Comparison of ENCODE assay signal across 8 cellular contexts in the genomic region with DNA sequence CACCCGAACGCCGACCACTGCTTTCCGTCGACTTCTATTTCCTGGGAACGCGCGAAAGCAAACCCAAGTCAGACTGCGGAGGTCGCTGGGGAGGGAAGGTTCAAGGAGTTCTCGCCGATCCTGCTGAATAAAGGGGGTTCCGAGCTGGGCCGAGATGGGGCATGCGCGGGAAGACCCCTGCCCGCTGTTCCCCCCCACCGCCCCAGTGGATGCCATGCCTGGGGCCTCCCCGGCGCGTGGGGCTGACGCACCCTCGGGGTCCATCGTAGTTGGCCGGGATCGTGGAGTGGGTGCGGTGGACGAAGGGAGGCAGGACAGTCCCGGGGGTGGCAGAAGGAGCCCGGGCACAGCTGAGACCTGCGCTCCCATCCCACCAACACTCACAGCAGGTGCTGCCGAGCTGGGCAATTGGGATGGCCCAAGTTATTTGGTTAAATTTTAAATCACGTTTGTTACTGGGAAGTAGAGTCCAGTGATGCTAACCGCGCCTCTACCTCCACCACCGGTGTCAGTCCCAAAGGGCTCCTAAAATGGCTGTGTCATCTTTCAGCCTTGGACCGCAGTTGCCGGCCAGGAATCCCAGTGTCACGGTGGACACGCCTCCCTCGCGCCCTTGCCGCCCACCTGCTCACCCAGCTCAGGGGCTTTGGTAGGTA.
A peak's percentile ranks its signal among the peaks of the same experiment; 100 is the strongest.
DNase-seq lines count a peak whose midpoint lies in the region; ATAC-seq and TF ChIP-seq lines count a peak whose summit lies in the region.

No MANE protein-coding gene starts in this region.

- peak overlapping the region; percentile 63; the same call in 1 of the 2 replicates for H3K9ac ChIP-seq in DND-41 (ENCODE audit: low read depth, low read length)
- H3K9ac ChIP-seq in OCI-LY1 (ENCODE audit: low read length), result peak overlapping the region; percentile 75

- H3K27ac Mint-ChIP-seq in nephron progenitor cell, result no peak overlapping the region

- H3K4me1 Mint-ChIP-seq in nephron progenitor cell, result peaks cover 1% of the 10 kb centered on the region

- H3F3A ChIP-seq in OCI-LY1 (ENCODE audit: insufficient read depth, low read length), result no peaks in the 10 kb centered on the region

- no peaks in the 10 kb centered on the region for H3K9me2 ChIP-seq in OCI-LY1 (ENCODE audit: low read depth, low read length)

- no peak for DNase-seq in DND-41
- no peak for DNase-seq in epithelial cell of esophagus (ENCODE audit: low read depth)
- no peak for DNase-seq in nephron progenitor cell
- DNase-seq in NCI-H748 (lab: John Stamatoyannopoulos, UW; ENCODE audit: unreplicated experiment), result no peak
- no peak for DNase-seq in SHP77 (lab: John Stamatoyannopoulos, UW)
- no peak for DNase-seq in SIG-M5 treated with dmso at 0.1 percent for 504 hours (lab: John Stamatoyannopoulos, UW; ENCODE audit: unreplicated experiment)

- no peaks in the 10 kb centered on the region for H3K9me3 Mint-ChIP-seq in nephron progenitor cell

- H3K4me3 ChIP-seq in DND-41 (ENCODE audit: low read depth in 1 of 2, low read length in 2 of 2) (peak overlapping the region in 1 of 2 experiments; percentile 57; a peak in 2 of 4 replicates), OCI-LY1 (ENCODE audit: low read depth, low read length, poor library complexity, severe bottlenecking) (peak overlapping the region; percentile 81), epithelial cell of esophagus (ENCODE audit: low read length) (peak overlapping the region; percentile 52)

- no peaks in the 10 kb centered on the region for H3K36me3 Mint-ChIP-seq in nephron progenitor cell (ENCODE audit: low read depth)

- no peak for ATAC-seq in DND-41 (ENCODE audit: insufficient read depth, low read depth)
- ATAC-seq in HG03045 (IDR thresholded peaks at IDR 0.05; ENCODE audit: unreplicated experiment), result no peak

- peaks cover 77% of the 10 kb centered on the region for H3K27me3 Mint-ChIP-seq in nephron progenitor cell (ENCODE audit: low read depth, poor library complexity)

- H3K27me3 ChIP-seq in DND-41 (ENCODE audit: insufficient read depth, low read length, poor library complexity), result no peaks in the 10 kb centered on the region
- no peaks in the 10 kb centered on the region for H3K27me3 ChIP-seq in OCI-LY1 (ENCODE audit: insufficient read depth, low read length)

- TF ChIP-seq CTCF in DND-41 (IDR thresholded peaks at IDR 0.05; ENCODE audit: borderline replicate concordance, extremely low read depth, low read length, poor library complexity, severe bottlenecking) (no peak), OCI-LY1 (IDR thresholded peaks at IDR 0.05; ENCODE audit: low read length) (no peak), epithelial cell of esophagus (IDR thresholded peaks at IDR 0.05; ENCODE audit: insufficient read depth, low read depth, low read length, missing control alignments) (no peak), nephron progenitor cell (IDR thresholded peaks at IDR 0.05) (no peak)

- no peaks in the 10 kb centered on the region for H3K36me3 ChIP-seq in DND-41 (ENCODE audit: insufficient read depth, low read length)
- H3K36me3 ChIP-seq in OCI-LY1 (ENCODE audit: insufficient read depth, low read length), result peaks cover 6% of the 10 kb centered on the region; the same call in 1 of the 2 replicates

- H3K27ac ChIP-seq in DND-41 (ENCODE audit: low read length) (no peak overlapping the region), OCI-LY1 (ENCODE audit: low read depth, low read length, poor library complexity, severe bottlenecking) (no peak overlapping the region)

- peak overlapping the region; percentile 47 for H3K4me3 Mint-ChIP-seq in nephron progenitor cell

- H3K4me1 ChIP-seq in DND-41 (ENCODE audit: insufficient read depth, low read length) (peaks cover 17% of the 10 kb centered on the region), OCI-LY1 (ENCODE audit: insufficient read depth, low read length, severe bottlenecking) (peaks cover 51% of the 10 kb centered on the region)

- H3K9me3 ChIP-seq in DND-41 (ENCODE audit: insufficient read depth, low read length, severe bottlenecking) (no peaks in the 10 kb centered on the region), OCI-LY1 (ENCODE audit: low read length) (no peaks in the 10 kb centered on the region)

- H3K79me2 ChIP-seq in DND-41 (ENCODE audit: insufficient read depth, low read length), result no peaks in the 10 kb centered on the region
- no peaks in the 10 kb centered on the region for H3K79me2 ChIP-seq in OCI-LY1 (ENCODE audit: insufficient read depth, low read length)

- H4K20me1 ChIP-seq in DND-41 (ENCODE audit: insufficient read depth, low read length) (no peaks in the 10 kb centered on the region), OCI-LY1 (ENCODE audit: insufficient read depth, low read length) (no peaks in the 10 kb centered on the region)

- H2AFZ ChIP-seq in DND-41 (ENCODE audit: low read depth, low read length) (0 out of 2 replicates have a peak overlapping the region, but pooled peaks have one; percentile 90), OCI-LY1 (ENCODE audit: low read length) (no peak overlapping the region)

- peak overlapping the region; percentile 77 for H3K4me2 ChIP-seq in DND-41 (ENCODE audit: insufficient read depth, low read length)
- H3K4me2 ChIP-seq in OCI-LY1 (ENCODE audit: low read length), result peak overlapping the region; percentile 88
